ENCODE assay signal across 15 cellular contexts in genomic region chr12:109822951-109823411, GRCh38. TPM values are rescaled to one million over a fixed set of nuclear protein-coding genes. Genes with fewer than 3 reads are reported as not detected.
A peak's percentile ranks its signal among the peaks of the same experiment; 100 is the strongest.
DNase-seq lines count a peak whose midpoint lies in the region; ATAC-seq and TF ChIP-seq lines count a peak whose summit lies in the region.
"Had no signal": no experiment of that assay in that cellular context is flagged by ENCODE, and none has a peak within 500 bp of the region (broad histone marks: within the 10 kb centered on the region; RNA-seq: fewer than 3 reads in every experiment).

No MANE protein-coding gene starts in this region.

- H3K36me3 ChIP-seq in cardiac muscle cell (no peaks in the 10 kb centered on the region), right atrium auricular region (no peaks in the 10 kb centered on the region), body of pancreas (replicated peaks in 1 of 2; ENCODE audit: insufficient read depth in 1 of 2, low read depth in 2 of 2) (no peaks in the 10 kb centered on the region), esophagus muscularis mucosa (no peaks in the 10 kb centered on the region)
- H3K36me3 ChIP-seq in naive thymus-derived CD4-positive, alpha-beta T cell (ENCODE audit: control insufficient read depth in 2 of 3, insufficient read depth in 3 of 3, low read length in 3 of 3): no peaks in the 10 kb centered on the region
- H3K36me3 ChIP-seq: spleen had no signal

- H3K9me3 Mint-ChIP-seq in naive thymus-derived CD4-positive, alpha-beta T cell: no peaks in the 10 kb centered on the region
- H3K9me3 Mint-ChIP-seq: activated CD4-positive, alpha-beta memory T cell treated with anti-CD3 and anti-CD28 coated beads for 36 hours; central memory CD8-positive, alpha-beta T cell had no signal

- peaks cover 0 to 11% (median 4%) of the 10 kb centered on the region in 5 donors for H3K27me3 Mint-ChIP-seq in naive thymus-derived CD4-positive, alpha-beta T cell

- H3K9me3 ChIP-seq in cardiac muscle cell (ENCODE audit: low read depth) (no peaks in the 10 kb centered on the region), right atrium auricular region (no peaks in the 10 kb centered on the region), body of pancreas (no peaks in the 10 kb centered on the region), esophagus muscularis mucosa (no peaks in the 10 kb centered on the region)
- H3K9me3 ChIP-seq in naive thymus-derived CD4-positive, alpha-beta T cell (ENCODE audit: control insufficient read depth in 2 of 3, low read length in 3 of 3): no peaks in the 10 kb centered on the region
- H3K9me3 ChIP-seq: spleen had no signal

- H3K36me3 Mint-ChIP-seq in naive thymus-derived CD4-positive, alpha-beta T cell: no peaks in the 10 kb centered on the region
- H3K36me3 Mint-ChIP-seq: activated CD4-positive, alpha-beta memory T cell treated with anti-CD3 and anti-CD28 coated beads for 36 hours had no signal

- H3K4me3 Mint-ChIP-seq in naive thymus-derived CD4-positive, alpha-beta T cell: no peak overlapping the region
- H3K4me3 Mint-ChIP-seq: activated CD4-positive, alpha-beta memory T cell treated with anti-CD3 and anti-CD28 coated beads for 36 hours; central memory CD8-positive, alpha-beta T cell; T-helper 17 cell had no signal

- TF ChIP-seq CTCF in cardiac muscle cell (IDR thresholded peaks at IDR 0.05; ENCODE audit: low read depth, low read length) (no peak), right atrium auricular region (IDR thresholded peaks at IDR 0.05) (no peak), body of pancreas (IDR thresholded peaks at IDR 0.05) (peak in 1 of 7 experiments; percentile 13), esophagus muscularis mucosa (IDR thresholded peaks at IDR 0.05) (no peak)

- H3K4me1 ChIP-seq in cardiac muscle cell (ENCODE audit: low read depth) (no peaks in the 10 kb centered on the region), right atrium auricular region (peaks cover 0 to 9% of the 10 kb centered on the region in 2 donors), body of pancreas (peaks cover 22% of the 10 kb centered on the region), esophagus muscularis mucosa (no peaks in the 10 kb centered on the region)
- H3K4me1 ChIP-seq in naive thymus-derived CD4-positive, alpha-beta T cell (ENCODE audit: control insufficient read depth in 2 of 2, insufficient read depth in 2 of 2, low read length in 2 of 2): no peaks in the 10 kb centered on the region

- WGBS in body of pancreas, 2 donors: 2 to 16% methylated on average over 5 to 15 of the region's 15 CpGs
- WGBS in esophagus muscularis mucosa: 71% methylated on average over 10 of the region's 15 CpGs

- H3K27ac Mint-ChIP-seq in naive thymus-derived CD4-positive, alpha-beta T cell: no peak overlapping the region
- H3K27ac Mint-ChIP-seq: activated CD4-positive, alpha-beta memory T cell treated with anti-CD3 and anti-CD28 coated beads for 36 hours; T-helper 17 cell had no signal

- TF ChIP-seq POLR2A in body of pancreas (IDR thresholded peaks at IDR 0.05) (peak in 1 of 3 donors; percentile 41), esophagus muscularis mucosa (IDR thresholded peaks at IDR 0.05; ENCODE audit: low read depth) (no peak)

- ATAC-seq in body of pancreas: peak; percentile 92
- no peak for ATAC-seq in naive thymus-derived CD4-positive, alpha-beta T cell
- ATAC-seq: T-helper 17 cell had no signal

- TF ChIP-seq EP300 in esophagus muscularis mucosa (IDR thresholded peaks at IDR 0.05): no peak

- H3K27me3 ChIP-seq in cardiac muscle cell: no peaks in the 10 kb centered on the region
- H3K27me3 ChIP-seq in right atrium auricular region: no peaks in the 10 kb centered on the region
- H3K27me3 ChIP-seq in body of pancreas: no peaks in the 10 kb centered on the region
- H3K27me3 ChIP-seq in esophagus muscularis mucosa: peaks cover 0 to 27% (median 0%) of the 10 kb centered on the region in 4 donors
- no peaks in the 10 kb centered on the region for H3K27me3 ChIP-seq in naive thymus-derived CD4-positive, alpha-beta T cell (ENCODE audit: control insufficient read depth in 2 of 2, insufficient read depth in 2 of 2, low read length in 2 of 2)

- H3K27ac ChIP-seq in cardiac muscle cell (peak overlapping the region; percentile 43), right atrium auricular region (no peak overlapping the region), body of pancreas (peak overlapping the region; percentile 64 to 80 (median 76)), esophagus muscularis mucosa (replicated peaks in 1 of 4) (no peak overlapping the region)
- H3K27ac ChIP-seq in naive thymus-derived CD4-positive, alpha-beta T cell (ENCODE audit: low read depth, low read length): no peak overlapping the region
- H3K27ac ChIP-seq: spleen had no signal

- H3K4me3 ChIP-seq in cardiac muscle cell: no peak overlapping the region
- no peak overlapping the region for H3K4me3 ChIP-seq in right atrium auricular region
- H3K4me3 ChIP-seq in body of pancreas: no peak overlapping the region
- no peak overlapping the region for H3K4me3 ChIP-seq in esophagus muscularis mucosa
- H3K4me3 ChIP-seq in naive thymus-derived CD4-positive, alpha-beta T cell (ENCODE audit: low read length): no peak overlapping the region
- H3K4me3 ChIP-seq: spleen had no signal

- intact Hi-C loops in body of pancreas (cut with DNase I) (no loop called here), esophagus muscularis mucosa (cut with DNase I) (no loop called here), posterior vena cava (cut with DNase I) (no loop called here)
- intact Hi-C loops in naive thymus-derived CD4-positive, alpha-beta T cell (cut with micrococcal nuclease): no loop called here

- POLR2A ChIA-PET in naive thymus-derived CD4-positive, alpha-beta T cell (lab: Charles Lee): no interaction called here

- CTCF ChIA-PET in naive thymus-derived CD4-positive, alpha-beta T cell (lab: Charles Lee): no interaction called here

- DNase-seq in cardiac muscle cell (ENCODE audit: low read depth in 1 of 2, low spot score in 1 of 2) (no peak), right atrium auricular region (ENCODE audit: low spot score) (no peak), body of pancreas (peak; percentile 79 to 95 (median 89)), islet precursor cell (peak; percentile 80), esophagus muscularis mucosa (ENCODE audit: extremely low spot score) (no peak), posterior vena cava (ENCODE audit: low spot score) (no peak), UCSD-AML1 (lab: John Stamatoyannopoulos, UW; ENCODE audit: unreplicated experiment) (no peak)
- DNase-seq in naive thymus-derived CD4-positive, alpha-beta T cell: no peak
- DNase-seq: activated CD4-positive, alpha-beta memory T cell treated with anti-CD3 and anti-CD28 coated beads for 36 hours; activated effector memory CD4-positive, alpha-beta T cell treated with Interleukin-2 at 50 U/mL for 16 hours; DMS79 treated with DMSO at 0.1 percent for 48 hours; NCI-H187 treated with DMSO at 0.1 percent for 48 hours; spleen; T-helper 17 cell had no signal

- H3K4me1 Mint-ChIP-seq in naive thymus-derived CD4-positive, alpha-beta T cell: peaks cover 0 to 2% (median 0%) of the 10 kb centered on the region in 7 donors
- H3K4me1 Mint-ChIP-seq: central memory CD8-positive, alpha-beta T cell had no signal

RNA-seq across cellular contexts. Expression of gene TRPV4, which starts 10.2 kb away (rescaled TPM):
- total RNA-seq in cardiac muscle cell (1.2 and 4.1 TPM in 2 replicates), right atrium auricular region (under 1 TPM; 0.59 to 0.90 TPM), body of pancreas (1 to 10 TPM; 5.2 to 6.3 TPM), esophagus muscularis mucosa (under 1 TPM; under 0.01 to 0.63 (median 0.35) TPM), posterior vena cava (1 to 10 TPM; 1.1 to 2.0 TPM)
- 2.4 and 6.4 TPM in 2 replicates for polyA plus RNA-seq in cardiac muscle cell
- under 1 TPM in 1 of 5 experiments, not detected in 4; 0.81 TPM for total RNA-seq in naive thymus-derived CD4-positive, alpha-beta T cell
- polyA plus RNA-seq in naive thymus-derived CD4-positive, alpha-beta T cell: not detected
- total RNA-seq: activated CD4-positive, alpha-beta memory T cell treated with anti-CD3 and anti-CD28 coated beads for 36 hours; T-helper 17 cell had no signal

RNA-seq across cellular contexts. Expression of gene GLTP, which starts 57.4 kb away (rescaled TPM):
- total RNA-seq in cardiac muscle cell (20.5 and 42.5 TPM in 2 replicates), right atrium auricular region (10 to 100 TPM; 29.0 to 43.2 TPM), body of pancreas (10 to 100 TPM; 21.1 to 27.8 TPM), esophagus muscularis mucosa (10 to 100 TPM; 37.0 to 47.7 (median 39.6) TPM), posterior vena cava (10 to 100 TPM; 34.9 to 36.4 TPM)
- 24.9 and 25.0 TPM in 2 replicates for polyA plus RNA-seq in cardiac muscle cell
- 10 to 100 TPM; 19.2 to 36.2 (median 22.1) TPM for total RNA-seq in naive thymus-derived CD4-positive, alpha-beta T cell
- 10 to 100 TPM; 30.0 to 35.2 TPM for polyA plus RNA-seq in naive thymus-derived CD4-positive, alpha-beta T cell

Comparison
In these comparisons a context has a peak if more than half of its experiments do, and no peak if none do; other contexts are left out.
1. H3K27ac ChIP-seq: peak in cardiac muscle cell (single experiment) and body of pancreas (4 of 4); none in right atrium auricular region (0 of 2), esophagus muscularis mucosa (0 of 4) and naive thymus-derived CD4-positive, alpha-beta T cell (single experiment).
2. DNase-seq: peak in body of pancreas (4 of 4) and islet precursor cell (single experiment); none in cardiac muscle cell (0 of 2), right atrium auricular region (single experiment), esophagus muscularis mucosa (single experiment), posterior vena cava (single experiment), UCSD-AML1 (single experiment) and naive thymus-derived CD4-positive, alpha-beta T cell (0 of 9).